In genomic region chr18:31792580-31792911, GRCh38 we compare ENCODE assay signal across 28 cellular contexts. TPM values are rescaled to one million over a fixed set of nuclear protein-coding genes. Genes with fewer than 3 reads are reported as not detected.
A peak's percentile ranks its signal among the peaks of the same experiment; 100 is the strongest.
DNase-seq lines count a peak whose midpoint lies in the region; ATAC-seq, FAIRE-seq and TF ChIP-seq lines count a peak whose summit lies in the region.
"Had no signal": no experiment of that assay in that cellular context is flagged by ENCODE, and none has a peak within 500 bp of the region (broad histone marks: within the 10 kb centered on the region; RNA-seq: fewer than 3 reads in every experiment).

No MANE protein-coding gene starts in this region.

- H3K27me3 ChIP-seq in MG63, result no peaks in the 10 kb centered on the region
- H3K27me3 ChIP-seq: SJCRH30 had no signal

- peak; percentile 76 for FAIRE-seq in GM12892 (lab: Jason Lieb, UNC)
- FAIRE-seq: H1 had no signal

- H3K4me3 ChIP-seq in MG63, result no peak overlapping the region
- H3K4me3 ChIP-seq: PC-9, SJCRH30 had no signal

- no peaks in the 10 kb centered on the region for H3K9me3 ChIP-seq in MG63
- H3K9me3 ChIP-seq: SJCRH30 had no signal

- no peaks in the 10 kb centered on the region for H3K27me3 Mint-ChIP-seq in stimulated activated memory B cell treated with anti-CD40 and anti-IgM and Interleukin-4, amounts not matched to agents 10 μg/mL and 1 μg/mL and 100 μg/mL, for 72 hours

- peak overlapping the region; percentile 75 for H3K27ac Mint-ChIP-seq in stimulated activated memory B cell treated with anti-CD40 and anti-IgM and Interleukin-4, amounts not matched to agents 10 μg/mL and 1 μg/mL and 100 μg/mL, for 72 hours
- H3K27ac Mint-ChIP-seq: T-helper 17 cell had no signal

- no peak overlapping the region for H3K4me3 Mint-ChIP-seq in stimulated activated memory B cell treated with anti-CD40 and anti-IgM and Interleukin-4, amounts not matched to agents 10 μg/mL and 1 μg/mL and 100 μg/mL, for 72 hours
- H3K4me3 Mint-ChIP-seq: CD8-positive, alpha-beta memory T cell; T-helper 17 cell had no signal

- no peaks in the 10 kb centered on the region for H3K36me3 ChIP-seq in MG63
- H3K36me3 ChIP-seq: SJCRH30 had no signal

- DNase-seq in GM12892 (ENCODE audit: insufficient read length) (no peak), left lobe of liver (ENCODE audit: low spot score) (no peak), MG63 (no peak), NCI-H345 treated with DMSO at 0.1 percent for 48 hours (lab: John Stamatoyannopoulos, UW; ENCODE audit: unreplicated experiment) (no peak)
- DNase-seq: Calu3; CD8-positive, alpha-beta memory T cell; DMS153; DND-41; HCEC 1CT; Kasumi-1; NCI-H1694; NCI-H2029 treated with DMSO at 0.1 percent for 48 hours; NCI-H226; NCI-H524; NCI-H774; PC-9; SJCRH30; T-helper 17 cell had no signal

- no peaks in the 10 kb centered on the region for H3K36me3 Mint-ChIP-seq in stimulated activated memory B cell treated with anti-CD40 and anti-IgM and Interleukin-4, amounts not matched to agents 10 μg/mL and 1 μg/mL and 100 μg/mL, for 72 hours
- H3K36me3 Mint-ChIP-seq: CD8-positive, alpha-beta memory T cell had no signal

- peak; percentile 2 for ATAC-seq in HG02642 (IDR thresholded peaks at IDR 0.05; ENCODE audit: poor library complexity, unreplicated experiment)
- ATAC-seq in left lobe of liver, result peak; percentile 91
- no peak for ATAC-seq in stimulated activated memory B cell treated with anti-CD40 and anti-IgM and Interleukin-4, amounts not matched to agents 10 μg/mL and 1 μg/mL and 100 μg/mL, for 72 hours
- no peak for ATAC-seq in HG02623 (IDR thresholded peaks at IDR 0.05; ENCODE audit: unreplicated experiment)
- ATAC-seq: Right ventricle myocardium inferior, SK-N-SH treated with all-trans-retinoic acid at 6 μM for 48 hours, T-helper 17 cell had no signal

- TF ChIP-seq POLR2A in GM12892 (IDR thresholded peaks at IDR 0.05; ENCODE audit: low read depth, low read length), result no peak

- H3K4me1 Mint-ChIP-seq in stimulated activated memory B cell treated with anti-CD40 and anti-IgM and Interleukin-4, amounts not matched to agents 10 μg/mL and 1 μg/mL and 100 μg/mL, for 72 hours, result peaks cover 32% of the 10 kb centered on the region
- H3K4me1 Mint-ChIP-seq: CD8-positive, alpha-beta memory T cell had no signal

- H3K9me3 Mint-ChIP-seq in stimulated activated memory B cell treated with anti-CD40 and anti-IgM and Interleukin-4, amounts not matched to agents 10 μg/mL and 1 μg/mL and 100 μg/mL, for 72 hours, result no peaks in the 10 kb centered on the region
- H3K9me3 Mint-ChIP-seq: CD8-positive, alpha-beta memory T cell had no signal

RNA-seq across cellular contexts. Expression of gene SLC25A52, which starts 31.9 kb away (rescaled TPM):
- not detected for polyA plus RNA-seq in GM12892 (2012; ENCODE audit: missing spikeins)
- total RNA-seq in left lobe of liver, result not detected
- total RNA-seq in MG63 (2014; rRNA removed; shearing (Covaris generic); ENCODE audit: low replicate concordance), result not detected in 2 replicates
- total RNA-seq: A673, Calu3, H1, HT-29, M059J, PC-9, Right ventricle myocardium inferior, RPMI7951, SJCRH30, T-helper 17 cell had no signal
- polyA plus RNA-seq: CD8-positive, alpha-beta memory T cell; H1 had no signal

Comparison
In these comparisons a context has a peak if more than half of its experiments do, and no peak if none do; other contexts are left out.
1. ATAC-seq: peak in HG02642 (single experiment) and left lobe of liver (single experiment); none in stimulated activated memory B cell treated with anti-CD40 and anti-IgM and Interleukin-4, amounts not matched to agents 10 μg/mL and 1 μg/mL and 100 μg/mL, for 72 hours (single experiment) and HG02623 (single experiment).